Comparison of ENCODE assay signal across 10 cellular contexts in the genomic region with DNA sequence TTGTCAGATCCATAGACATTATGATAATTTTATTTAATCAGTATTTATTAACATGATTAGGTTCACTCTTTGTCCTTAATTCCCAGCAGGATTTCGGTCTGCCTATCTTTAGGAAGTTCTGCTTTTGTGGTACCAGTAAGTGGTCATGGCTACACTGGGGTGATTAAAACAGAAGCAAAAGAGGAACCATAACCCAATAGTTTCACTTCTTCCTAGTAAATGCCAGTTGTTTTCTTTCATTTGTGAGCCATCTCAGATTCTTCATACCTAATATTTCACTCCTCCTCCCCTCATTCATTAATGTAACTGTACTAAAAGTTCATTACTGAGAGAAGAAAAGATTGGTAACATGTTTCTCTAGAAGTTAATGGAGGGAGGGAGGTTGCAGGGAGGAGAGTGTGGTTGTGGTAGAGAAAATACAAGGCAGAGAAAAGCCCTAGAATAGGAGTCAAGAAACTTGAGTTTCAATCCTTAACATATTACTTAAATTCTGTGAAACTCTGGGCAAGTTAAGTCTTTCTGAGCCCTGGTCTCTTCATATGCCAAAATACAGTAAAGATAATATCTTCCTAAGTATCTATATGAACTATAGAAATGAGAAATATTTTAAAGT.
DNase-seq lines count a peak whose midpoint lies in the region; ATAC-seq, FAIRE-seq and TF ChIP-seq lines count a peak whose summit lies in the region.
"Had no signal": no experiment of that assay in that cellular context is flagged by ENCODE, and none has a peak within 500 bp of the region (broad histone marks: within the 10 kb centered on the region; RNA-seq: fewer than 3 reads in every experiment).

No MANE protein-coding gene starts in this region.

- no peak for FAIRE-seq in HepG2 (lab: Jason Lieb, UNC)

- H3K36me3 ChIP-seq in right lobe of liver = peaks cover 0 to 20% (median 7%) of the 10 kb centered on the region in 4 donors
- peaks cover 0 to 18% of the 10 kb centered on the region in 2 experiments; a peak in 2 of 5 replicates for H3K36me3 ChIP-seq in HepG2 (replicated peaks in 1 of 2; ENCODE audit: control insufficient read depth in 1 of 2, insufficient read depth in 2 of 2, low read length in 2 of 2)
- H3K36me3 ChIP-seq in PC-9 (ENCODE audit: low read depth) = peaks cover 14% of the 10 kb centered on the region
- peaks cover 39% of the 10 kb centered on the region for H3K36me3 ChIP-seq in upper lobe of right lung

- TF ChIP-seq CTCF in right lobe of liver (IDR thresholded peaks at IDR 0.05) (no peak), HepG2 (CRISPR knock-in tag; IDR thresholded peaks at IDR 0.05) (no peak), PC-9 (conservative IDR thresholded peaks at IDR 0.05) (no peak), upper lobe of right lung (IDR thresholded peaks at IDR 0.05) (no peak), glutamatergic neuron (IDR thresholded peaks at IDR 0.05; ENCODE audit: partially characterized antibody, unreplicated experiment) (no peak)

- no peak overlapping the region for H2AFZ ChIP-seq in HepG2 (ENCODE audit: low read length)
- no peak overlapping the region for H2AFZ ChIP-seq in PC-9

- H3K27me3 ChIP-seq in right lobe of liver (no peaks in the 10 kb centered on the region), HepG2 (ENCODE audit: control insufficient read depth in 1 of 2, insufficient read depth in 2 of 2, low read length in 2 of 2) (no peaks in the 10 kb centered on the region), PC-9 (ENCODE audit: insufficient read depth, low read depth) (no peaks in the 10 kb centered on the region), upper lobe of right lung (no peaks in the 10 kb centered on the region)

- WGBS in right lobe of liver (ENCODE audit: insufficient coverage, low coverage, low lambda C conversion rate, missing lambda C conversion rate) = 44% methylated on average over 1 of the region's 1 CpG
- WGBS in HepG2 (ENCODE audit: low lambda C conversion rate) = 100% methylated on average over 1 of the region's 1 CpG

- H3K4me3 ChIP-seq in right lobe of liver (no peak overlapping the region), HepG2 (replicated peaks in 1 of 3; ENCODE audit: insufficient read depth in 1 of 3, low read depth in 2 of 3, low read length in 3 of 3) (no peak overlapping the region), PC-9 (no peak overlapping the region), upper lobe of right lung (no peak overlapping the region)

- H3K4me1 ChIP-seq in right lobe of liver (peaks cover 0 to 3% (median 0%) of the 10 kb centered on the region in 4 donors), HepG2 (ENCODE audit: insufficient read depth, low read length) (no peaks in the 10 kb centered on the region), PC-9 (replicated peaks; ENCODE audit: insufficient read depth) (peaks cover 35% of the 10 kb centered on the region), upper lobe of right lung (peaks cover 4% of the 10 kb centered on the region)

- H3K27me3 Mint-ChIP-seq in glutamatergic neuron (ENCODE audit: unreplicated experiment) = no peaks in the 10 kb centered on the region

- H3K9me3 ChIP-seq in right lobe of liver = no peaks in the 10 kb centered on the region
- no peaks in the 10 kb centered on the region for H3K9me3 ChIP-seq in HepG2 (ENCODE audit: low read length)
- no peaks in the 10 kb centered on the region for H3K9me3 ChIP-seq in PC-9 (ENCODE audit: insufficient read depth, low read depth)
- H3K9me3 ChIP-seq in upper lobe of right lung = no peaks in the 10 kb centered on the region

- intact Hi-C loops in right lobe of liver (cut with DNase I) (no loop called here), HepG2 (cut with micrococcal nuclease; ENCODE audit: unreplicated experiment) (no loop called here), PC-9 (cut with micrococcal nuclease; ENCODE audit: unreplicated experiment) (loop anchor here (5.0 kb wide), 1 partner anchor 135 kb away; the partner anchor contains the start of gene TAOK3), upper lobe of right lung (cut with DNase I) (no loop called here)

- no TSS peak for BruUV-seq in HepG2 (replicated peaks; lab: Mats Ljungman, UMichigan)
- BruUV-seq in PC-9 (replicated peaks; lab: Mats Ljungman, UMichigan) = no TSS peak

- H3K27ac Mint-ChIP-seq in glutamatergic neuron (ENCODE audit: unreplicated experiment) = no peak overlapping the region
- H3K27ac Mint-ChIP-seq: activated naive CD4-positive, alpha-beta T cell treated with anti-CD3 and anti-CD28 coated beads for 36 hours had no signal

- CTCF ChIA-PET in HepG2 (lab: Yijun Ruan, JAX; ENCODE audit: low intra/inter-chr PET ratio, low total read pairs) = no interaction called here
- CTCF ChIA-PET in PC-9 (lab: Charles Lee) = no interaction called here

- TF ChIP-seq POLR2A in right lobe of liver (IDR thresholded peaks at IDR 0.05) (no peak), HepG2 (IDR thresholded peaks at IDR 0.05; ENCODE audit: insufficient read depth in 1 of 2, low read depth in 2 of 2, low read length in 2 of 2) (no peak)

- no peak overlapping the region for H3K4me3 Mint-ChIP-seq in glutamatergic neuron (ENCODE audit: unreplicated experiment)
- H3K4me3 Mint-ChIP-seq: activated naive CD4-positive, alpha-beta T cell treated with anti-CD3 and anti-CD28 coated beads for 36 hours had no signal

- H3F3A ChIP-seq in PC-9 (ENCODE audit: insufficient read depth, low read depth) = peaks cover 18% of the 10 kb centered on the region

- H3K4me2 ChIP-seq in HepG2 (ENCODE audit: low read depth, low read length) (no peak overlapping the region), PC-9 (peak overlapping the region; percentile 32)
- H3K4me2 ChIP-seq: KMS-11 had no signal

- no peaks in the 10 kb centered on the region for H3K79me2 ChIP-seq in HepG2 (ENCODE audit: insufficient read depth, low read length)
- H3K79me2 ChIP-seq in PC-9 (ENCODE audit: low read depth) = no peaks in the 10 kb centered on the region

- no peak overlapping the region for H3K9ac ChIP-seq in HepG2 (ENCODE audit: insufficient read depth, low read depth, low read length)
- H3K9ac ChIP-seq: KMS-11 had no signal

- H3K36me3 Mint-ChIP-seq in glutamatergic neuron (ENCODE audit: unreplicated experiment) = no peaks in the 10 kb centered on the region

- POLR2A ChIA-PET in HepG2 (lab: Yijun Ruan, JAX) = no interaction called here
- POLR2A ChIA-PET in PC-9 (lab: Charles Lee; ENCODE audit: unreplicated experiment) = no interaction called here

- no peaks in the 10 kb centered on the region for H3K9me2 ChIP-seq in PC-9 (ENCODE audit: insufficient read depth)

- H3K9me3 Mint-ChIP-seq in glutamatergic neuron (ENCODE audit: unreplicated experiment) = no peaks in the 10 kb centered on the region
- H3K9me3 Mint-ChIP-seq: activated naive CD4-positive, alpha-beta T cell treated with anti-CD3 and anti-CD28 coated beads for 36 hours had no signal

- H3K27ac ChIP-seq in right lobe of liver = no peak overlapping the region
- no peak overlapping the region for H3K27ac ChIP-seq in HepG2 (ENCODE audit: extremely low read length, insufficient read depth, low read length)
- peak overlapping the region; percentile 86 for H3K27ac ChIP-seq in PC-9
- no peak overlapping the region for H3K27ac ChIP-seq in upper lobe of right lung
- H3K27ac ChIP-seq: KMS-11 had no signal

- H4K20me1 ChIP-seq in HepG2 (ENCODE audit: insufficient read depth, low read length) (no peaks in the 10 kb centered on the region), PC-9 (ENCODE audit: insufficient read depth) (no peaks in the 10 kb centered on the region)

- DNase-seq in right lobe of liver (no peak), HepG2 (ENCODE audit: low spot score) (no peak), PC-9 (no peak), upper lobe of right lung (no peak), glutamatergic neuron (no peak), NCI-H510A (lab: John Stamatoyannopoulos, UW) (no peak)
- DNase-seq in activated effector memory CD4-positive, alpha-beta T cell treated with Interleukin-2 at 50 U/mL for 16 hours = no peak
- DNase-seq: activated naive CD4-positive, alpha-beta T cell treated with anti-CD3 and anti-CD28 coated beads for 36 hours had no signal

- TF ChIP-seq EP300 in HepG2 (IDR thresholded peaks at IDR 0.05; ENCODE audit: low read depth in 2 of 2, low read length in 2 of 2) = no peak
- no peak for TF ChIP-seq EP300 in HepG2 (CRISPR knock-in tag; IDR thresholded peaks at IDR 0.05; ENCODE audit: borderline replicate concordance)

- H3K4me1 Mint-ChIP-seq in glutamatergic neuron (ENCODE audit: low read depth, unreplicated experiment) = no peaks in the 10 kb centered on the region

- in situ Hi-C loops in HepG2 (cut with HindIII; ENCODE audit: extremely low pct_ligation_motif_present, low pct_unique_long_range_greater_than_20kb) = no loop called here

- no peak for TF ChIP-seq RAD21 in HepG2 (CRISPR knock-in tag; IDR thresholded peaks at IDR 0.05)

- peak in 3 of 4 donors; percentile 38 to 58 (median 48) for ATAC-seq in right lobe of liver
- no peak for ATAC-seq in HepG2
- ATAC-seq in HG02970 (IDR thresholded peaks at IDR 0.05; ENCODE audit: low FRiP score, unreplicated experiment) = peak; percentile 75
- ATAC-seq in upper lobe of right lung = peak; percentile 84

TF ChIP-seq in HepG2, 621 proteins besides CTCF, POLR2A, EP300 and RAD21 (continues in another document):
- TF ChIP-seq GATAD1 (CRISPR knock-in tag; IDR thresholded peaks at IDR 0.05) (no peak), E2F1 (CRISPR knock-in tag; IDR thresholded peaks at IDR 0.05) (no peak)
